Comparison of ENCODE assay signal across 1 cellular context in genomic region chr2:157894694-157895450, GRCh38.
TF ChIP-seq lines count a peak whose summit lies in the region.

No MANE protein-coding gene starts in this region.

TF ChIP-seq in WTC11, 78 proteins besides CTCF, POLR2A, EP300 and RAD21 (continued from another document):
- no peak for TF ChIP-seq PRDM15 (CRISPR knock-in tag; IDR thresholded peaks at IDR 0.05)
- no peak for TF ChIP-seq ZNF512 (CRISPR knock-in tag; IDR thresholded peaks at IDR 0.05; ENCODE audit: borderline replicate concordance)
- TF ChIP-seq, protein P1, sequence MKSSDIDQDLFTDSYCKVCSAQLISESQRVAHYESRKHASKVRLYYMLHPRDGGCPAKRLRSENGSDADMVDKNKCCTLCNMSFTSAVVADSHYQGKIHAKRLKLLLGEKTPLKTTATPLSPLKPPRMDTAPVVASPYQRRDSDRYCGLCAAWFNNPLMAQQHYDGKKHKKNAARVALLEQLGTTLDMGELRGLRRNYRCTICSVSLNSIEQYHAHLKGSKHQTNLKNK (CRISPR knock-in tag; IDR thresholded peaks at IDR 0.05), result no peak
- TF ChIP-seq SMAD3 (CRISPR knock-in tag; IDR thresholded peaks at IDR 0.05; ENCODE audit: borderline replicate concordance), result no peak
- TF ChIP-seq TP53 (CRISPR knock-in tag; IDR thresholded peaks at IDR 0.05), result no peak
- no peak for TF ChIP-seq ATF6 (CRISPR knock-in tag; IDR thresholded peaks at IDR 0.05)
- TF ChIP-seq GABPB1 (CRISPR knock-in tag; IDR thresholded peaks at IDR 0.05), result no peak
- TF ChIP-seq ZNF671 (CRISPR knock-in tag; IDR thresholded peaks at IDR 0.05), result no peak
- TF ChIP-seq USF2 (CRISPR knock-in tag; IDR thresholded peaks at IDR 0.05), result no peak
